In genomic region chr15:100889359-100890058, GRCh38 we compare ENCODE assay signal across 11 cellular contexts. TPM values are rescaled to one million over a fixed set of nuclear protein-coding genes. Genes with fewer than 3 reads are reported as not detected.
DNase-seq lines count a peak whose midpoint lies in the region; ATAC-seq, FAIRE-seq and TF ChIP-seq lines count a peak whose summit lies in the region.
"Had no signal": no experiment of that assay in that cellular context is flagged by ENCODE, and none has a peak within 500 bp of the region (broad histone marks: within the 10 kb centered on the region; RNA-seq: fewer than 3 reads in every experiment).

No MANE protein-coding gene starts in this region.

- H3K27ac ChIP-seq in stomach = peak overlapping the region in 4 of 5 donors; percentile 20 to 59 (median 31)

- H3K4me1 ChIP-seq in ES-I3 (ENCODE audit: insufficient read depth, low read length) (peaks cover 16% of the 10 kb centered on the region; the same call in 1 of the 2 replicates), stomach (peaks cover 0 to 13% (median 5%) of the 10 kb centered on the region in 4 donors)
- H3K4me1 ChIP-seq: HAP-1 had no signal

- no peaks in the 10 kb centered on the region for H3K4me1 Mint-ChIP-seq in natural killer cell treated with Interleukin-12 subunit alpha and Interleukin-12 subunit beta and Interleukin-15 and Interleukin-18, amount 100 ng/mL, for 72 hours (ENCODE audit: low read depth in 2 of 2)

- TF ChIP-seq EP300 in stomach (IDR thresholded peaks at IDR 0.05) = no peak

- no peak overlapping the region for H3K27ac Mint-ChIP-seq in natural killer cell treated with Interleukin-12 subunit alpha and Interleukin-12 subunit beta and Interleukin-15 and Interleukin-18, amount 100 ng/mL, for 72 hours

- peak; percentile 86 for FAIRE-seq in bronchial epithelial cell (lab: Jason Lieb, UNC)
- FAIRE-seq: K562 had no signal

- H3K9me3 ChIP-seq in ES-I3 (ENCODE audit: control insufficient read depth, insufficient read depth, low read length) (no peaks in the 10 kb centered on the region), stomach (no peaks in the 10 kb centered on the region)
- H3K9me3 ChIP-seq: HAP-1 had no signal

- H3K27me3 Mint-ChIP-seq in natural killer cell treated with Interleukin-12 subunit alpha and Interleukin-12 subunit beta and Interleukin-15 and Interleukin-18, amount 100 ng/mL, for 72 hours = peaks cover 26 to 37% of the 10 kb centered on the region in 2 donors

- TF ChIP-seq CTCF in bronchial epithelial cell (IDR thresholded peaks at IDR 0.05; ENCODE audit: insufficient read depth, low read length, severe bottlenecking) (no peak), stomach (IDR thresholded peaks at IDR 0.05) (no peak)

- H3K36me3 Mint-ChIP-seq in natural killer cell treated with Interleukin-12 subunit alpha and Interleukin-12 subunit beta and Interleukin-15 and Interleukin-18, amount 100 ng/mL, for 72 hours = no peaks in the 10 kb centered on the region

- no peaks in the 10 kb centered on the region for H3K9me3 Mint-ChIP-seq in natural killer cell treated with Interleukin-12 subunit alpha and Interleukin-12 subunit beta and Interleukin-15 and Interleukin-18, amount 100 ng/mL, for 72 hours

- in situ Hi-C loops in G401 (cut with HindIII; ENCODE audit: low sequenced_read_pairs) = no loop called here

- no peak overlapping the region for H3K4me3 Mint-ChIP-seq in natural killer cell treated with Interleukin-12 subunit alpha and Interleukin-12 subunit beta and Interleukin-15 and Interleukin-18, amount 100 ng/mL, for 72 hours

- no peak for TF ChIP-seq POLR2A in stomach (IDR thresholded peaks at IDR 0.05)

- 34 to 50% (median 34%) methylated on average over 19 to 21 of the region's 21 CpGs for WGBS in stomach, 5 donors

- ATAC-seq in GM21360 (IDR thresholded peaks at IDR 0.05; ENCODE audit: unreplicated experiment) = no peak
- no peak for ATAC-seq in natural killer cell treated with Interleukin-12 subunit alpha and Interleukin-12 subunit beta and Interleukin-15 and Interleukin-18, amount 100 ng/mL, for 72 hours
- ATAC-seq: K562 had no signal

- intact Hi-C loops in stomach (cut with DNase I; ENCODE audit: low total_unique reads) = no loop called here

- 0 out of 2 replicates have a peak overlapping the region, but pooled peaks have one; percentile 3 for H3K9ac ChIP-seq in ES-I3 (ENCODE audit: low read depth, low read length)

- peak; percentile 92 for DNase-seq in bronchial epithelial cell (ENCODE audit: low read depth)
- DNase-seq in iPS-NIHi7 (ENCODE audit: extremely low spot score) = peak; percentile 39
- DNase-seq in stomach = no peak
- DNase-seq in NK-92 treated with Interleukin-12 subunit alpha and Interleukin-12 subunit beta, amount 100 ng/mL, for 24 hours (lab: John Stamatoyannopoulos, UW) = no peak
- no peak for DNase-seq in G401 (ENCODE audit: low spot score)
- no peak for DNase-seq in natural killer cell treated with Interleukin-12 subunit alpha and Interleukin-12 subunit beta and Interleukin-15 and Interleukin-18, amount 100 ng/mL, for 72 hours (ENCODE audit: low spot score)
- DNase-seq: effector memory CD4-positive, alpha-beta T cell had no signal

- no peak overlapping the region for H3K4me3 ChIP-seq in bronchial epithelial cell (ENCODE audit: low read depth, low read length)
- no peak overlapping the region for H3K4me3 ChIP-seq in stomach
- H3K4me3 ChIP-seq: HAP-1, K562 had no signal

- no peaks in the 10 kb centered on the region for H3K36me3 ChIP-seq in ES-I3 (ENCODE audit: insufficient read depth, low read length)
- H3K36me3 ChIP-seq in bronchial epithelial cell (ENCODE audit: control insufficient read depth, insufficient read depth, low read length) = peaks cover 28% of the 10 kb centered on the region
- peaks cover 0 to 4% (median 0%) of the 10 kb centered on the region in 4 donors for H3K36me3 ChIP-seq in stomach
- H3K36me3 ChIP-seq: HAP-1 had no signal

- no peaks in the 10 kb centered on the region for H3K27me3 ChIP-seq in bronchial epithelial cell (ENCODE audit: control insufficient read depth, insufficient read depth, low read length)
- H3K27me3 ChIP-seq in stomach = peaks cover 3 to 88% (median 31%) of the 10 kb centered on the region in 3 donors

RNA-seq across cellular contexts. Expression of gene ALDH1A3, which starts 9.9 kb away (rescaled TPM):
- total RNA-seq in bronchial epithelial cell (217 and 666 TPM in 2 replicates), stomach (10 to 100 TPM in 3 of 5 donors, 1 to 10 TPM in 2; 3.5 to 58.9 (median 23.0) TPM)
- polyA plus RNA-seq in stomach = 10 to 100 TPM in 2 of 3 donors, 1 to 10 TPM in 1; 9.4 to 87.2 (median 49.2) TPM
- not detected in 2 replicates for total RNA-seq in G401 (2014; rRNA removed; shearing (Covaris generic))
- not detected for total RNA-seq in natural killer cell treated with Interleukin-12 subunit alpha and Interleukin-12 subunit beta and Interleukin-15 and Interleukin-18, amount 100 ng/mL, for 72 hours
- polyA plus RNA-seq: K562 had no signal

RNA-seq across cellular contexts. Expression of gene LRRK1, which starts 29.6 kb away (rescaled TPM):
- 4.2 TPM in 2 replicates for total RNA-seq in bronchial epithelial cell
- 10 to 100 TPM in 3 of 5 donors, 1 to 10 TPM in 2; 5.5 to 73.3 (median 15.2) TPM for total RNA-seq in stomach
- 1 to 10 TPM; 2.3 to 5.5 (median 4.9) TPM for polyA plus RNA-seq in stomach
- total RNA-seq in G401 (2014; rRNA removed; shearing (Covaris generic)) = not detected in 2 replicates
- under 1 TPM; 0.17 to 0.70 TPM for total RNA-seq in natural killer cell treated with Interleukin-12 subunit alpha and Interleukin-12 subunit beta and Interleukin-15 and Interleukin-18, amount 100 ng/mL, for 72 hours

Comparison
In these comparisons a context has a peak if more than half of its experiments do, and no peak if none do; other contexts are left out.
1. DNase-seq: peak in bronchial epithelial cell (single experiment) and iPS-NIHi7 (single experiment); none in stomach (single experiment), NK-92 treated with Interleukin-12 subunit alpha and Interleukin-12 subunit beta, amount 100 ng/mL, for 24 hours (single experiment), G401 (single experiment) and natural killer cell treated with Interleukin-12 subunit alpha and Interleukin-12 subunit beta and Interleukin-15 and Interleukin-18, amount 100 ng/mL, for 72 hours (single experiment).